Comparison of ENCODE assay signal across 10 cellular contexts in the genomic region with DNA sequence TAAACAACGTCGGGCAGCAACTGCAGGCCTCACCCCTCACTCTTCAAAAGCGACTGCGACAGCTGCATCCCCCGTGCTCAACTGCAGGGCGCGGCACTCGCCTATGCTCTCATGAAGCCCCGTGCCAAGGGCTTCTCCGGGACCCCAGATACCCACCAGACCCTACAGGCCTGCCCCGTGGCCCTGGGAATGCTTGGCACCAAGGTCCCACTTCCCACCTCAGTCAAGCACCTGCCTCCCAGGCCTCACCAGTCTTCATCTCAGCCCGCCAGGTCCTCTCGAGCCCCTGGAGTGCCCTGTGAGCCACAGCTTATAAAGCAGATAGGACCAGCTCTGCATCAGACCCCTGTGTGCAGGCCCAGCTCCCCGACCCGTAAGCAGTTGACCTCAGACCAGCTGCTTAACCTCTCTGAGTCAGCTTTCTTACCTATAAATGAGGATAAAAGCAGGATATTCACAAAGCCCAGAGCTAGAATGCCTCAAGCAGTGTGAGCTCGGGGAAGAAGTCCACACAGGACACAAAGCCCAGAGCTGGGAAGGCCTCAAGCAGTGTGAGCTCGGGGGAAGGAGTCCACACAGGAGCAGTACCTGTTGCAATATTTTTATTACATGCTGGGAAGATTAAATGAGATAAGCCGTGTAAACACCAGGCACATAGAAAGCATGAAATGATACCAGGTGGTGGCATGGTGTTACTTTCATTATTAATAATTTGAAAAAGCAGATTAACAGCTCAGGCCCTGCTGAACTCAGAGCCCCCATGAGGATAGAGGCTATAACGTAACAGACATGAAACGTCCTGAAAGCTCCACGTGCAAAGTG.
DNase-seq lines count a peak whose midpoint lies in the region; ATAC-seq, FAIRE-seq and TF ChIP-seq lines count a peak whose summit lies in the region.
"Had no signal": no experiment of that assay in that cellular context is flagged by ENCODE, and none has a peak within 500 bp of the region (broad histone marks: within the 10 kb centered on the region; RNA-seq: fewer than 3 reads in every experiment).

No MANE protein-coding gene starts in this region.

- CTCF ChIA-PET in HepG2 (lab: Yijun Ruan, JAX; ENCODE audit: low intra/inter-chr PET ratio, low total read pairs), result no interaction called here

- H4K20me1 ChIP-seq in HepG2 (ENCODE audit: insufficient read depth, low read length), result peaks cover 55% of the 10 kb centered on the region

- H3K36me3 ChIP-seq in right lobe of liver (no peaks in the 10 kb centered on the region), HepG2 (replicated peaks in 1 of 2; ENCODE audit: control insufficient read depth in 1 of 2, insufficient read depth in 2 of 2, low read length in 2 of 2) (no peaks in the 10 kb centered on the region), aorta (ENCODE audit: control insufficient read depth in 1 of 2, insufficient read depth in 2 of 2, low read length in 1 of 2) (no peaks in the 10 kb centered on the region)

- H3K4me1 ChIP-seq in right lobe of liver (peaks cover 0 to 31% (median 12%) of the 10 kb centered on the region in 4 donors), HepG2 (ENCODE audit: insufficient read depth, low read length) (peaks cover 20% of the 10 kb centered on the region), aorta (ENCODE audit: control insufficient read depth in 1 of 2, insufficient read depth in 2 of 2, low read length in 2 of 2) (no peaks in the 10 kb centered on the region)

- DNase-seq in right lobe of liver (peak in 2 of 3 donors; percentile 16 to 38), HepG2 (ENCODE audit: low spot score) (no peak), left lobe of liver (ENCODE audit: low spot score) (peak; percentile 39), aorta (peak; percentile 43 to 71), NCI-H1417 treated with DMSO at 0.1 percent for 48 hours (lab: John Stamatoyannopoulos, UW) (no peak)
- DNase-seq: DMS79 had no signal

- H3K36me3 Mint-ChIP-seq in IgD-negative memory B cell, result peaks cover 2% of the 10 kb centered on the region

- WGBS in right lobe of liver (ENCODE audit: insufficient coverage, low coverage, low lambda C conversion rate, missing lambda C conversion rate), result 63% methylated on average over 18 of the region's 21 CpGs
- WGBS in HepG2 (ENCODE audit: low lambda C conversion rate), result 95% methylated on average over 21 of the region's 21 CpGs
- 92 to 94% methylated on average over 21 of the region's 21 CpGs for WGBS in aorta, 2 donors

- TF ChIP-seq EP300 in HepG2 (IDR thresholded peaks at IDR 0.05; ENCODE audit: low read depth in 2 of 2, low read length in 2 of 2) (no peak), HepG2 (CRISPR knock-in tag; IDR thresholded peaks at IDR 0.05; ENCODE audit: borderline replicate concordance) (no peak)

- no peak overlapping the region for H2AFZ ChIP-seq in HepG2 (ENCODE audit: low read length)

- peak overlapping the region in 2 of 3 donors; percentile 8 to 92 for H3K27ac Mint-ChIP-seq in IgD-negative memory B cell

- ATAC-seq in right lobe of liver, result peak in 2 of 4 donors; percentile 9 to 29
- ATAC-seq in HepG2, result no peak
- ATAC-seq in left lobe of liver, result peak; percentile 15
- no peak for ATAC-seq in aorta (ENCODE audit: low FRiP score)
- ATAC-seq in GM21390 (IDR thresholded peaks at IDR 0.05; ENCODE audit: unreplicated experiment), result no peak
- ATAC-seq in GM19023 (IDR thresholded peaks at IDR 0.05; ENCODE audit: unreplicated experiment), result no peak

- H3K9me3 Mint-ChIP-seq in IgD-negative memory B cell, result no peaks in the 10 kb centered on the region

- in situ Hi-C loops in HepG2 (cut with HindIII; ENCODE audit: extremely low pct_ligation_motif_present, low pct_unique_long_range_greater_than_20kb), result no loop called here

- H3K4me1 Mint-ChIP-seq in IgD-negative memory B cell, result peaks cover 24 to 35% (median 31%) of the 10 kb centered on the region in 3 donors

- TF ChIP-seq RAD21 in HepG2 (CRISPR knock-in tag; IDR thresholded peaks at IDR 0.05), result no peak

- intact Hi-C loops in right lobe of liver (cut with DNase I) (no loop called here), HepG2 (cut with micrococcal nuclease; ENCODE audit: unreplicated experiment) (no loop called here), aorta (cut with DNase I) (no loop called here)

- no peak overlapping the region for H3K4me3 ChIP-seq in right lobe of liver
- H3K4me3 ChIP-seq in HepG2 (replicated peaks in 1 of 3; ENCODE audit: insufficient read depth in 1 of 3, low read depth in 2 of 3, low read length in 3 of 3), result no peak overlapping the region
- no peak overlapping the region for H3K4me3 ChIP-seq in aorta (ENCODE audit: low read length in 2 of 2)
- H3K4me3 ChIP-seq: skin epidermis had no signal

- TF ChIP-seq CTCF in right lobe of liver (IDR thresholded peaks at IDR 0.05) (no peak), HepG2 (CRISPR knock-in tag; IDR thresholded peaks at IDR 0.05) (no peak)

- FAIRE-seq in HepG2 (lab: Jason Lieb, UNC), result no peak

- peaks cover 20% of the 10 kb centered on the region for H3K79me2 ChIP-seq in HepG2 (ENCODE audit: insufficient read depth, low read length)

- H3K4me3 Mint-ChIP-seq in IgD-negative memory B cell, result peak overlapping the region in 2 of 4 donors; percentile 44 to 75

- H3K27me3 ChIP-seq in right lobe of liver (no peaks in the 10 kb centered on the region), HepG2 (ENCODE audit: control insufficient read depth in 1 of 2, insufficient read depth in 2 of 2, low read length in 2 of 2) (no peaks in the 10 kb centered on the region), aorta (ENCODE audit: control insufficient read depth in 1 of 2, insufficient read depth in 2 of 2, low read length in 1 of 2) (no peaks in the 10 kb centered on the region)

- peaks cover 3% of the 10 kb centered on the region for H3K27me3 Mint-ChIP-seq in IgD-negative memory B cell

- POLR2A ChIA-PET in HepG2 (lab: Yijun Ruan, JAX), result interaction anchor here (1.6 kb wide), 1 partner anchor 97 kb away, joined by 6 read pairs; a partner anchor contains a TSS

- TF ChIP-seq POLR2A in right lobe of liver (IDR thresholded peaks at IDR 0.05) (no peak), HepG2 (IDR thresholded peaks at IDR 0.05; ENCODE audit: insufficient read depth in 1 of 2, low read depth in 2 of 2, low read length in 2 of 2) (no peak)

- no peak overlapping the region for H3K9ac ChIP-seq in HepG2 (ENCODE audit: insufficient read depth, low read depth, low read length)

- BruUV-seq in HepG2 (replicated peaks; lab: Mats Ljungman, UMichigan), result no TSS peak

- H3K9me3 ChIP-seq in right lobe of liver (no peaks in the 10 kb centered on the region), HepG2 (ENCODE audit: low read length) (no peaks in the 10 kb centered on the region), aorta (ENCODE audit: control insufficient read depth, low read length) (no peaks in the 10 kb centered on the region)

- H3K27ac ChIP-seq in right lobe of liver, result no peak overlapping the region
- H3K27ac ChIP-seq in HepG2 (ENCODE audit: extremely low read length, insufficient read depth, low read length), result no peak overlapping the region
- H3K27ac ChIP-seq in aorta (ENCODE audit: low read depth in 1 of 2, low read length in 2 of 2), result no peak overlapping the region
- H3K27ac ChIP-seq: skin epidermis had no signal

- no peak overlapping the region for H3K4me2 ChIP-seq in HepG2 (ENCODE audit: low read depth, low read length)

TF ChIP-seq in HepG2, 621 proteins besides CTCF, POLR2A, EP300 and RAD21:
- TF ChIP-seq NR2F2 (IDR thresholded peaks at IDR 0.05; ENCODE audit: borderline replicate concordance, low read depth), result no peak

Comparison
In these comparisons a context has a peak if more than half of its experiments do, and no peak if none do; other contexts are left out.
1. DNase-seq: peak in right lobe of liver (2 of 3), left lobe of liver (single experiment) and aorta (2 of 2); none in HepG2 (single experiment) and NCI-H1417 treated with DMSO at 0.1 percent for 48 hours (single experiment).